ENCODE assay signal across 1 cellular context in genomic region chr9:133742849-133743444, GRCh38.
TF ChIP-seq lines count a peak whose summit lies in the region.

No MANE protein-coding gene starts in this region.

TF ChIP-seq in GM23338, 12 proteins besides CTCF, POLR2A, EP300 and RAD21 (continued from another document):
- TF ChIP-seq REST (IDR thresholded peaks at IDR 0.05; ENCODE audit: unreplicated experiment) = no peak
- no peak for TF ChIP-seq ETS1 (IDR thresholded peaks at IDR 0.05)
TF ChIP-seq in GM23338: peak in this region for 0.
